Comparison of ENCODE assay signal across 20 cellular contexts in genomic region chr1:22261580-22261979, GRCh38.
"Had no signal": no experiment of that assay in that cellular context is flagged by ENCODE, and none has a peak within 500 bp of the region (broad histone marks: within the 10 kb centered on the region; RNA-seq: fewer than 3 reads in every experiment).

No MANE protein-coding gene starts in this region.

- H3K27ac ChIP-seq: lower lobe of right lung, parathyroid adenoma, testis, tibial artery, upper lobe of left lung had no signal

- FAIRE-seq: frontal cortex, keratinocyte, urothelium cell line had no signal

- H3K4me3 Mint-ChIP-seq: effector memory CD8-positive, alpha-beta T cell; natural killer cell; stimulated activated memory B cell treated with anti-CD40 and anti-IgM and Interleukin-4, amounts not matched to agents 10 μg/mL and 1 μg/mL and 100 μg/mL, for 72 hours had no signal

- H3K9me3 ChIP-seq: lower lobe of right lung, testis, tibial artery, upper lobe of left lung had no signal

- H3K4me3 ChIP-seq: lower lobe of right lung, testis, tibial artery, upper lobe of left lung had no signal

- H2AFZ ChIP-seq: parathyroid adenoma had no signal

- H3K4me1 ChIP-seq: parathyroid adenoma, testis, tibial artery had no signal

- DNase-seq: cortex of kidney; effector memory CD8-positive, alpha-beta T cell; head of caudate nucleus; left ventricle myocardium superior; lower lobe of right lung; natural killer cell; stimulated activated CD4-positive, alpha-beta T cell treated with anti-CD3 and anti-CD28 coated beads, Interleukin-2, amount 100 ng/mL, for 24 hours; stimulated activated CD4-positive, alpha-beta T cell treated with anti-CD3 and anti-CD28 coated beads, Interleukin-4, amount 100 ng/mL, for 4 hours; stimulated activated naive CD8-positive, alpha-beta T cell treated with anti-CD3 and anti-CD28 coated beads, Interleukin-15, Interleukin-2, amounts not matched to agents 100 U/mL and 50 U/mL, for 24 hours; substantia nigra; testis; tibial artery; upper lobe of left lung had no signal

- H3K9me3 Mint-ChIP-seq: effector memory CD8-positive, alpha-beta T cell; natural killer cell had no signal

- ATAC-seq: effector memory CD8-positive, alpha-beta T cell; left ventricle myocardium superior; lower lobe of right lung; natural killer cell; sciatic nerve; stimulated activated memory B cell treated with anti-CD40 and anti-IgM and Interleukin-4, amounts not matched to agents 10 μg/mL and 1 μg/mL and 100 μg/mL, for 72 hours; stimulated activated naive CD8-positive, alpha-beta T cell treated with anti-CD3 and anti-CD28 coated beads, Interleukin-15, Interleukin-2, amounts not matched to agents 100 U/mL and 50 U/mL, for 24 hours had no signal

- H3K27me3 ChIP-seq: testis, upper lobe of left lung had no signal

- H3K9ac ChIP-seq: parathyroid adenoma had no signal

- H3K36me3 ChIP-seq: lower lobe of right lung, tibial artery, upper lobe of left lung had no signal

- H3K79me2 ChIP-seq: parathyroid adenoma had no signal

- H3K36me3 Mint-ChIP-seq: natural killer cell; stimulated activated memory B cell treated with anti-CD40 and anti-IgM and Interleukin-4, amounts not matched to agents 10 μg/mL and 1 μg/mL and 100 μg/mL, for 72 hours had no signal

- H3K27ac Mint-ChIP-seq: effector memory CD8-positive, alpha-beta T cell; natural killer cell; progenitor cell of endocrine pancreas; stimulated activated memory B cell treated with anti-CD40 and anti-IgM and Interleukin-4, amounts not matched to agents 10 μg/mL and 1 μg/mL and 100 μg/mL, for 72 hours had no signal

- H3K4me1 Mint-ChIP-seq: natural killer cell had no signal
